In the genomic region with DNA sequence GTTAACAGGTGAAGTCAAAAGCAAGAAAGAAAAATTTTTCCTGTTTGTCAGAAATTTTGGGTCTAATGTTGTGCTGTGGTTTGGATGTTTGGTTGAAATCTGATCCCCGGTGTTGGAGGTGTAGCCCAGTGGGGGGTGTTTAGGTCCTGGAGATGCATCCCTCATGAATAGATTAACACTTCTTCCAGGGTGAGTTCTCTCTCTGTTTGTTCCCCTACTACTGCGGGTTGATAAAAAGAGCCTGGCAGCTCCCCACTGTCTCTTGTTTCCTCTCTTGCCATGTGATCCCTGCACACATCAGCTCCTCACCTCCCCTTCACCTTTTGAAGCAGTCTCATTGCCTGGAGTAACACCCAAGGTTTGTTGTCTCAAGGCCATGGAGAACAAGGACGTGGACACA, we compare ENCODE assay signal across 1 cellular context.
TF ChIP-seq lines count a peak whose summit lies in the region.

No MANE protein-coding gene starts in this region.

TF ChIP-seq in GM23338, 12 proteins besides CTCF, POLR2A, EP300 and RAD21 (continued from another document):
- TF ChIP-seq, protein P1, sequence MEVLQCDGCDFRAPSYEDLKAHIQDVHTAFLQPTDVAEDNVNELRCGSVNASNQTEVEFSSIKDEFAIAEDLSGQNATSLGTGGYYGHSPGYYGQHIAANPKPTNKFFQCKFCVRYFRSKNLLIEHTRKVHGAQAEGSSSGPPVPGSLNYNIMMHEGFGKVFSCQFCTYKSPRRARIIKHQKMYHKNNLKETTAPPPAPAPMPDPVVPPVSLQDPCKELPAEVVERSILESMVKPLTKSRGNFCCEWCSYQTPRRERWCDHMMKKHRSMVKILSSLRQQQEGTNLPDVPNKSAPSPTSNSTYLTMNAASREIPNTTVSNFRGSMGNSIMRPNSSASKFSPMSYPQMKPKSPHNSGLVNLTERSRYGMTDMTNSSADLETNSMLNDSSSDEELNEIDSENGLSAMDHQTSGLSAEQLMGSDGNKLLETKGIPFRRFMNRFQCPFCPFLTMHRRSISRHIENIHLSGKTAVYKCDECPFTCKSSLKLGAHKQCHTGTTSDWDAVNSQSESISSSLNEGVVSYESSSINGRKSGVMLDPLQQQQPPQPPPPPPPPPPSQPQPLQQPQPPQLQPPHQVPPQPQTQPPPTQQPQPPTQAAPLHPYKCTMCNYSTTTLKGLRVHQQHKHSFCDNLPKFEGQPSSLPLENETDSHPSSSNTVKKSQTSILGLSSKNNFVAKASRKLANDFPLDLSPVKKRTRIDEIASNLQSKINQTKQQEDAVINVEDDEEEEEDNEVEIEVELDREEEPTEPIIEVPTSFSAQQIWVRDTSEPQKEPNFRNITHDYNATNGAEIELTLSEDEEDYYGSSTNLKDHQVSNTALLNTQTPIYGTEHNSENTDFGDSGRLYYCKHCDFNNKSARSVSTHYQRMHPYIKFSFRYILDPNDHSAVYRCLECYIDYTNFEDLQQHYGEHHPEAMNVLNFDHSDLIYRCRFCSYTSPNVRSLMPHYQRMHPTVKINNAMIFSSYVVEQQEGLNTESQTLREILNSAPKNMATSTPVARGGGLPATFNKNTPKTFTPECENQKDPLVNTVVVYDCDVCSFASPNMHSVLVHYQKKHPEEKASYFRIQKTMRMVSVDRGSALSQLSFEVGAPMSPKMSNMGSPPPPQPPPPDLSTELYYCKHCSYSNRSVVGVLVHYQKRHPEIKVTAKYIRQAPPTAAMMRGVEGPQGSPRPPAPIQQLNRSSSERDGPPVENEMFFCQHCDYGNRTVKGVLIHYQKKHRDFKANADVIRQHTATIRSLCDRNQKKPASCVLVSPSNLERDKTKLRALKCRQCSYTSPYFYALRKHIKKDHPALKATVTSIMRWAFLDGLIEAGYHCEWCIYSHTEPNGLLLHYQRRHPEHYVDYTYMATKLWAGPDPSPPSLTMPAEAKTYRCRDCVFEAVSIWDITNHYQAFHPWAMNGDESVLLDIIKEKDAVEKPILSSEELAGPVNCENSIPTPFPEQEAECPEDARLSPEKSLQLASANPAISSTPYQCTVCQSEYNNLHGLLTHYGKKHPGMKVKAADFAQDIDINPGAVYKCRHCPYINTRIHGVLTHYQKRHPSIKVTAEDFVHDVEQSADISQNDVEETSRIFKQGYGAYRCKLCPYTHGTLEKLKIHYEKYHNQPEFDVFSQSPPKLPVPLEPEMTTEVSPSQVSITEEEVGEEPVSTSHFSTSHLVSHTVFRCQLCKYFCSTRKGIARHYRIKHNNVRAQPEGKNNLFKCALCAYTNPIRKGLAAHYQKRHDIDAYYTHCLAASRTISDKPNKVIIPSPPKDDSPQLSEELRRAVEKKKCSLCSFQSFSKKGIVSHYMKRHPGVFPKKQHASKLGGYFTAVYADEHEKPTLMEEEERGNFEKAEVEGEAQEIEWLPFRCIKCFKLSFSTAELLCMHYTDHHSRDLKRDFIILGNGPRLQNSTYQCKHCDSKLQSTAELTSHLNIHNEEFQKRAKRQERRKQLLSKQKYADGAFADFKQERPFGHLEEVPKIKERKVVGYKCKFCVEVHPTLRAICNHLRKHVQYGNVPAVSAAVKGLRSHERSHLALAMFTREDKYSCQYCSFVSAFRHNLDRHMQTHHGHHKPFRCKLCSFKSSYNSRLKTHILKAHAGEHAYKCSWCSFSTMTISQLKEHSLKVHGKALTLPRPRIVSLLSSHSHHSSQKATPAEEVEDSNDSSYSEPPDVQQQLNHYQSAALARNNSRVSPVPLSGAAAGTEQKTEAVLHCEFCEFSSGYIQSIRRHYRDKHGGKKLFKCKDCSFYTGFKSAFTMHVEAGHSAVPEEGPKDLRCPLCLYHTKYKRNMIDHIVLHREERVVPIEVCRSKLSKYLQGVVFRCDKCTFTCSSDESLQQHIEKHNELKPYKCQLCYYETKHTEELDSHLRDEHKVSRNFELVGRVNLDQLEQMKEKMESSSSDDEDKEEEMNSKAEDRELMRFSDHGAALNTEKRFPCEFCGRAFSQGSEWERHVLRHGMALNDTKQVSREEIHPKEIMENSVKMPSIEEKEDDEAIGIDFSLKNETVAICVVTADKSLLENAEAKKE (CRISPR knock-in tag; IDR thresholded peaks at IDR 0.05), result no peak
- no peak for TF ChIP-seq ZNF331 (CRISPR knock-in tag; IDR thresholded peaks at IDR 0.05; ENCODE audit: low read depth)
- no peak for TF ChIP-seq POLR2AphosphoS5 (IDR thresholded peaks at IDR 0.05; ENCODE audit: low read depth)
- TF ChIP-seq EZH2phosphoT487 (IDR thresholded peaks at IDR 0.05; ENCODE audit: unreplicated experiment), result no peak
- no peak for TF ChIP-seq EZH2 (IDR thresholded peaks at IDR 0.05; ENCODE audit: low read depth, unreplicated experiment)
- TF ChIP-seq, protein P2, sequence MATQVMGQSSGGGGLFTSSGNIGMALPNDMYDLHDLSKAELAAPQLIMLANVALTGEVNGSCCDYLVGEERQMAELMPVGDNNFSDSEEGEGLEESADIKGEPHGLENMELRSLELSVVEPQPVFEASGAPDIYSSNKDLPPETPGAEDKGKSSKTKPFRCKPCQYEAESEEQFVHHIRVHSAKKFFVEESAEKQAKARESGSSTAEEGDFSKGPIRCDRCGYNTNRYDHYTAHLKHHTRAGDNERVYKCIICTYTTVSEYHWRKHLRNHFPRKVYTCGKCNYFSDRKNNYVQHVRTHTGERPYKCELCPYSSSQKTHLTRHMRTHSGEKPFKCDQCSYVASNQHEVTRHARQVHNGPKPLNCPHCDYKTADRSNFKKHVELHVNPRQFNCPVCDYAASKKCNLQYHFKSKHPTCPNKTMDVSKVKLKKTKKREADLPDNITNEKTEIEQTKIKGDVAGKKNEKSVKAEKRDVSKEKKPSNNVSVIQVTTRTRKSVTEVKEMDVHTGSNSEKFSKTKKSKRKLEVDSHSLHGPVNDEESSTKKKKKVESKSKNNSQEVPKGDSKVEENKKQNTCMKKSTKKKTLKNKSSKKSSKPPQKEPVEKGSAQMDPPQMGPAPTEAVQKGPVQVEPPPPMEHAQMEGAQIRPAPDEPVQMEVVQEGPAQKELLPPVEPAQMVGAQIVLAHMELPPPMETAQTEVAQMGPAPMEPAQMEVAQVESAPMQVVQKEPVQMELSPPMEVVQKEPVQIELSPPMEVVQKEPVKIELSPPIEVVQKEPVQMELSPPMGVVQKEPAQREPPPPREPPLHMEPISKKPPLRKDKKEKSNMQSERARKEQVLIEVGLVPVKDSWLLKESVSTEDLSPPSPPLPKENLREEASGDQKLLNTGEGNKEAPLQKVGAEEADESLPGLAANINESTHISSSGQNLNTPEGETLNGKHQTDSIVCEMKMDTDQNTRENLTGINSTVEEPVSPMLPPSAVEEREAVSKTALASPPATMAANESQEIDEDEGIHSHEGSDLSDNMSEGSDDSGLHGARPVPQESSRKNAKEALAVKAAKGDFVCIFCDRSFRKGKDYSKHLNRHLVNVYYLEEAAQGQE (IDR thresholded peaks at IDR 0.05; ENCODE audit: unreplicated experiment), result no peak
- TF ChIP-seq STAT1 (IDR thresholded peaks at IDR 0.05; ENCODE audit: unreplicated experiment), result no peak
- no peak for TF ChIP-seq ZNF114 (CRISPR knock-in tag; IDR thresholded peaks at IDR 0.05)
